1 cellular context compared by ENCODE assay signal in genomic region chr1:117121589-117122296, GRCh38.
TF ChIP-seq lines count a peak whose summit lies in the region.

TSS of gene TRIM45 (minus strand) at chr1:117121749. CDS start at chr1:117121201, 548 bp downstream.

TF ChIP-seq in A549, 52 proteins besides CTCF, POLR2A, EP300 and RAD21 (continued from another document):
- TF ChIP-seq, protein P1, sequence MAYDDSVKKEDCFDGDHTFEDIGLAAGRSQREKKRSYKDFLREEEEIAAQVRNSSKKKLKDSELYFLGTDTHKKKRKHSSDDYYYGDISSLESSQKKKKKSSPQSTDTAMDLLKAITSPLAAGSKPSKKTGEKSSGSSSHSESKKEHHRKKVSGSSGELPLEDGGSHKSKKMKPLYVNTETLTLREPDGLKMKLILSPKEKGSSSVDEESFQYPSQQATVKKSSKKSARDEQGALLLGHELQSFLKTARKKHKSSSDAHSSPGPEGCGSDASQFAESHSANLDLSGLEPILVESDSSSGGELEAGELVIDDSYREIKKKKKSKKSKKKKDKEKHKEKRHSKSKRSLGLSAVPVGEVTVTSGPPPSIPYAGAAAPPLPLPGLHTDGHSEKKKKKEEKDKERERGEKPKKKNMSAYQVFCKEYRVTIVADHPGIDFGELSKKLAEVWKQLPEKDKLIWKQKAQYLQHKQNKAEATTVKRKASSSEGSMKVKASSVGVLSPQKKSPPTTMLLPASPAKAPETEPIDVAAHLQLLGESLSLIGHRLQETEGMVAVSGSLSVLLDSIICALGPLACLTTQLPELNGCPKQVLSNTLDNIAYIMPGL (CRISPR knock-in tag; IDR thresholded peaks at IDR 0.05; ENCODE audit: borderline replicate concordance): 0 out of 2 replicates have a peak, but pooled peaks have one; percentile 33
- TF ChIP-seq EHF (CRISPR knock-in tag; IDR thresholded peaks at IDR 0.05) (no peak), ZSCAN20 (CRISPR knock-in tag; IDR thresholded peaks at IDR 0.05) (no peak), MYC (IDR thresholded peaks at IDR 0.05; ENCODE audit: borderline replicate concordance, low read length) (no peak), MAZ (IDR thresholded peaks at IDR 0.05; ENCODE audit: borderline replicate concordance, low read depth, low read length) (no peak), JUN (IDR thresholded peaks at IDR 0.05) (peak in 1 of 2 experiments; percentile 41; a peak in 2 of 5 replicates), CBX2 (IDR thresholded peaks at IDR 0.05; ENCODE audit: borderline replicate concordance, low read depth) (no peak), PHF8 (IDR thresholded peaks at IDR 0.05; ENCODE audit: borderline replicate concordance, low read depth) (no peak), HDAC2 (IDR thresholded peaks at IDR 0.05) (no peak), NFE2L2 (conservative IDR thresholded peaks at IDR 0.05; ENCODE audit: low read length) (no peak), NR3C1 (IDR thresholded peaks at IDR 0.05) (no peak), HOXA7 (CRISPR knock-in tag; IDR thresholded peaks at IDR 0.05) (no peak), TP53 (CRISPR knock-in tag; IDR thresholded peaks at IDR 0.05) (no peak), RCOR1 (IDR thresholded peaks at IDR 0.05; ENCODE audit: low read depth, low read length) (no peak), ZNF302 (CRISPR knock-in tag; IDR thresholded peaks at IDR 0.05) (no peak), EHMT2 (IDR thresholded peaks at IDR 0.05; ENCODE audit: low read depth) (no peak), PBX3 (IDR thresholded peaks at IDR 0.05) (peak; percentile 73), MAFK (IDR thresholded peaks at IDR 0.05; ENCODE audit: partially characterized antibody) (no peak), GATA3 (IDR thresholded peaks at IDR 0.05; ENCODE audit: borderline replicate concordance) (no peak), BHLHE40 (IDR thresholded peaks at IDR 0.05; ENCODE audit: low read depth, low read length) (no peak), RARB (CRISPR knock-in tag; IDR thresholded peaks at IDR 0.05) (no peak), ESRRA (IDR thresholded peaks at IDR 0.05; ENCODE audit: borderline replicate concordance, low read length) (no peak), TFCP2L1 (CRISPR knock-in tag; IDR thresholded peaks at IDR 0.05) (no peak), FOSL2 (IDR thresholded peaks at IDR 0.05) (no peak), FOSL2 (CRISPR knock-in tag; IDR thresholded peaks at IDR 0.05) (no peak), ZFP36 (IDR thresholded peaks at IDR 0.05; ENCODE audit: borderline replicate concordance, partially characterized antibody) (no peak), RFX5 (IDR thresholded peaks at IDR 0.05) (no peak), CHD2 (IDR thresholded peaks at IDR 0.05; ENCODE audit: low read length, partially characterized antibody) (no peak), HOXB13 (CRISPR knock-in tag; IDR thresholded peaks at IDR 0.05; ENCODE audit: low read depth) (no peak), FOSB (CRISPR knock-in tag; IDR thresholded peaks at IDR 0.05) (no peak), CEBPB (IDR thresholded peaks at IDR 0.05) (no peak), ZC3H11A (IDR thresholded peaks at IDR 0.05) (no peak)
- TF ChIP-seq, protein P2, sequence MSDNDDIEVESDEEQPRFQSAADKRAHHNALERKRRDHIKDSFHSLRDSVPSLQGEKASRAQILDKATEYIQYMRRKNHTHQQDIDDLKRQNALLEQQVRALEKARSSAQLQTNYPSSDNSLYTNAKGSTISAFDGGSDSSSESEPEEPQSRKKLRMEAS (IDR thresholded peaks at IDR 0.05): peak; percentile 96
